ENCODE assay signal across 1 cellular context in the genomic region with DNA sequence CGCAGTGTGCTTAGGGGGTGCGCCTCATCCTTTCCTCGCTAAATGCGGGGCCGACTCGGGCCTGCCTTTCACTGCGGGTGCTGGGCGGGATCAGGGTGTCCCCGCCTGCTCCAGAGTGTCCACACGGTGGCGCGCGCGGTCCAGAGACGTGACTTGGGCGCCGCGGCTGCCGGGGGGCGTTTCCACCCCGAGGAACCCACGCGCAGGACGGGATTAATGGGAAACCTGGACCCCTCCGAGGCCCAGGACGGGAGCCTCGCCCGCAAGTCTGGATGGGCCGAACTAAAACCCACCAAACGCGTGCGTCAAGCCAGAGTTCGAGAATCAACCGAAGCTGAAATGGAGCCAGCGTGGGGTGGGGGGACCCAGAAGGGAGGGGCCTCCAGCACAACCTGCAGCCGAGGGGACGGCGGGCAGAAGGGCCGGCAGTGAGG.
TF ChIP-seq lines count a peak whose summit lies in the region.

No MANE protein-coding gene starts in this region.

TF ChIP-seq in HepG2, 621 proteins besides CTCF, POLR2A, EP300 and RAD21 (continued from another document):
- TF ChIP-seq, protein P1, sequence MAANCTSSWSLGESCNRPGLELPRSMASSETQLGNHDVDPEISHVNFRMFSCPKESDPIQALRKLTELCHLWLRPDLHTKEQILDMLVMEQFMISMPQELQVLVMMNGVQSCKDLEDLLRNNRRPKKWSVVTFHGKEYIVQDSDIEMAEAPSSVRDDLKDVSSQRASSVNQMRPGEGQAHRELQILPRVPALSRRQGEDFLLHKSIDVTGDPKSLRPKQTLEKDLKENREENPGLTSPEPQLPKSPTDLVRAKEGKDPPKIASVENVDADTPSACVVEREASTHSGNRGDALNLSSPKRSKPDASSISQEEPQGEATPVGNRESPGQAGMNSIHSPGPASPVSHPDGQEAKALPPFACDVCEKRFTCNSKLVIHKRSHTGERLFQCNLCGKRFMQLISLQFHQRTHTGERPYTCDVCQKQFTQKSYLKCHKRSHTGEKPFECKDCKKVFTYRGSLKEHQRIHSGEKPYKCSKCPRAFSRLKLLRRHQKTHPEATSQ (CRISPR knock-in tag; IDR thresholded peaks at IDR 0.05; ENCODE audit: borderline replicate concordance): peak; percentile 24; the same call in 1 of the 2 replicates
- TF ChIP-seq HOXA3 (CRISPR knock-in tag; IDR thresholded peaks at IDR 0.05) (peak; percentile 84), TMF1 (CRISPR knock-in tag; IDR thresholded peaks at IDR 0.05; ENCODE audit: low read depth) (peak; percentile 42; the same call in 1 of the 2 replicates), ZNF10 (CRISPR knock-in tag; IDR thresholded peaks at IDR 0.05; ENCODE audit: borderline replicate concordance, low read depth) (no peak), ZNF747 (CRISPR knock-in tag; IDR thresholded peaks at IDR 0.05; ENCODE audit: borderline replicate concordance) (peak; percentile 53; the same call in 1 of the 2 replicates), ASH2L (IDR thresholded peaks at IDR 0.05; ENCODE audit: insufficient read length, low read depth, low read length) (peak; percentile 63), SAP130 (CRISPR knock-in tag; IDR thresholded peaks at IDR 0.05; ENCODE audit: low read depth) (peak; percentile 70), FOXA1 (IDR thresholded peaks at IDR 0.05) (no peak), FOXA1 (CRISPR knock-in tag; IDR thresholded peaks at IDR 0.05) (0 out of 2 replicates have a peak, but pooled peaks have one; percentile 26), SOX6 (IDR thresholded peaks at IDR 0.05) (no peak), SOX6 (CRISPR knock-in tag; IDR thresholded peaks at IDR 0.05) (peak; percentile 58), ZNF24 (IDR thresholded peaks at IDR 0.05) (no peak), JUNB (CRISPR knock-in tag; IDR thresholded peaks at IDR 0.05; ENCODE audit: borderline replicate concordance) (no peak), NFE2L1 (CRISPR knock-in tag; IDR thresholded peaks at IDR 0.05; ENCODE audit: borderline replicate concordance) (0 out of 2 replicates have a peak, but pooled peaks have one; percentile 8), THAP11 (CRISPR knock-in tag; IDR thresholded peaks at IDR 0.05) (peak; percentile 75), FOXJ3 (CRISPR knock-in tag; IDR thresholded peaks at IDR 0.05; ENCODE audit: borderline replicate concordance) (0 out of 2 replicates have a peak, but pooled peaks have one; percentile 5), NKX3-1 (CRISPR knock-in tag; IDR thresholded peaks at IDR 0.05) (no peak), ZNF577 (CRISPR knock-in tag; IDR thresholded peaks at IDR 0.05; ENCODE audit: borderline replicate concordance, low read depth) (no peak), KAT7 (CRISPR knock-in tag; IDR thresholded peaks at IDR 0.05; ENCODE audit: borderline replicate concordance) (no peak), STAG1 (CRISPR knock-in tag; IDR thresholded peaks at IDR 0.05) (peak; percentile 99)
- TF ChIP-seq, protein P2, sequence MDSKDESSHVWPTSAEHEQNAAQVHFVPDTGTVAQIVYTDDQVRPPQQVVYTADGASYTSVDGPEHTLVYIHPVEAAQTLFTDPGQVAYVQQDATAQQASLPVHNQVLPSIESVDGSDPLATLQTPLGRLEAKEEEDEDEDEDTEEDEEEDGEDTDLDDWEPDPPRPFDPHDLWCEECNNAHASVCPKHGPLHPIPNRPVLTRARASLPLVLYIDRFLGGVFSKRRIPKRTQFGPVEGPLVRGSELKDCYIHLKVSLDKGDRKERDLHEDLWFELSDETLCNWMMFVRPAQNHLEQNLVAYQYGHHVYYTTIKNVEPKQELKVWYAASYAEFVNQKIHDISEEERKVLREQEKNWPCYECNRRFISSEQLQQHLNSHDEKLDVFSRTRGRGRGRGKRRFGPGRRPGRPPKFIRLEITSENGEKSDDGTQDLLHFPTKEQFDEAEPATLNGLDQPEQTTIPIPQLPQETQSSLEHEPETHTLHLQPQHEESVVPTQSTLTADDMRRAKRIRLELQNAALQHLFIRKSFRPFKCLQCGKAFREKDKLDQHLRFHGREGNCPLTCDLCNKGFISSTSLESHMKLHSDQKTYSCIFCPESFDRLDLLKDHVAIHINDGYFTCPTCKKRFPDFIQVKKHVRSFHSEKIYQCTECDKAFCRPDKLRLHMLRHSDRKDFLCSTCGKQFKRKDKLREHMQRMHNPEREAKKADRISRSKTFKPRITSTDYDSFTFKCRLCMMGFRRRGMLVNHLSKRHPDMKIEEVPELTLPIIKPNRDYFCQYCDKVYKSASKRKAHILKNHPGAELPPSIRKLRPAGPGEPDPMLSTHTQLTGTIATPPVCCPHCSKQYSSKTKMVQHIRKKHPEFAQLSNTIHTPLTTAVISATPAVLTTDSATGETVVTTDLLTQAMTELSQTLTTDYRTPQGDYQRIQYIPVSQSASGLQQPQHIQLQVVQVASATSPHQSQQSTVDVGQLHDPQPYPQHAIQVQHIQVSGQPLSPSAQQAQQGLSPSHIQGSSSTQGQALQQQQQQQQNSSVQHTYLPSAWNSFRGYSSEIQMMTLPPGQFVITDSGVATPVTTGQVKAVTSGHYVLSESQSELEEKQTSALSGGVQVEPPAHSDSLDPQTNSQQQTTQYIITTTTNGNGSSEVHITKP (CRISPR knock-in tag; IDR thresholded peaks at IDR 0.05; ENCODE audit: low read depth): peak; percentile 43; the same call in 1 of the 2 replicates
- TF ChIP-seq, protein P3, sequence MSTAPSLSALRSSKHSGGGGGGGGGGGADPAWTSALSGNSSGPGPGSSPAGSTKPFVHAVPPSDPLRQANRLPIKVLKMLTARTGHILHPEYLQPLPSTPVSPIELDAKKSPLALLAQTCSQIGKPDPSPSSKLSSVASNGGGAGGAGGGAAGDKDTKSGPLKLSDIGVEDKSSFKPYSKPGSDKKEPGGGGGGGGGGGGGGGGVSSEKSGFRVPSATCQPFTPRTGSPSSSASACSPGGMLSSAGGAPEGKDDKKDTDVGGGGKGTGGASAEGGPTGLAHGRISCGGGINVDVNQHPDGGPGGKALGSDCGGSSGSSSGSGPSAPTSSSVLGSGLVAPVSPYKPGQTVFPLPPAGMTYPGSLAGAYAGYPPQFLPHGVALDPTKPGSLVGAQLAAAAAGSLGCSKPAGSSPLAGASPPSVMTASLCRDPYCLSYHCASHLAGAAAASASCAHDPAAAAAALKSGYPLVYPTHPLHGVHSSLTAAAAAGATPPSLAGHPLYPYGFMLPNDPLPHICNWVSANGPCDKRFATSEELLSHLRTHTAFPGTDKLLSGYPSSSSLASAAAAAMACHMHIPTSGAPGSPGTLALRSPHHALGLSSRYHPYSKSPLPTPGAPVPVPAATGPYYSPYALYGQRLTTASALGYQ (CRISPR knock-in tag; IDR thresholded peaks at IDR 0.05): 0 out of 2 replicates have a peak, but pooled peaks have one; percentile 54
- TF ChIP-seq, protein P4, sequence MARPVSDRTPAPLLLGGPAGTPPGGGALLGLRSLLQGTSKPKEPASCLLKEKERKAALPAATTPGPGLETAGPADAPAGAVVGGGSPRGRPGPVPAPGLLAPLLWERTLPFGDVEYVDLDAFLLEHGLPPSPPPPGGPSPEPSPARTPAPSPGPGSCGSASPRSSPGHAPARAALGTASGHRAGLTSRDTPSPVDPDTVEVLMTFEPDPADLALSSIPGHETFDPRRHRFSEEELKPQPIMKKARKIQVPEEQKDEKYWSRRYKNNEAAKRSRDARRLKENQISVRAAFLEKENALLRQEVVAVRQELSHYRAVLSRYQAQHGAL (CRISPR knock-in tag; IDR thresholded peaks at IDR 0.05; ENCODE audit: not compliant biosample characterization): no peak
- TF ChIP-seq, protein P5, sequence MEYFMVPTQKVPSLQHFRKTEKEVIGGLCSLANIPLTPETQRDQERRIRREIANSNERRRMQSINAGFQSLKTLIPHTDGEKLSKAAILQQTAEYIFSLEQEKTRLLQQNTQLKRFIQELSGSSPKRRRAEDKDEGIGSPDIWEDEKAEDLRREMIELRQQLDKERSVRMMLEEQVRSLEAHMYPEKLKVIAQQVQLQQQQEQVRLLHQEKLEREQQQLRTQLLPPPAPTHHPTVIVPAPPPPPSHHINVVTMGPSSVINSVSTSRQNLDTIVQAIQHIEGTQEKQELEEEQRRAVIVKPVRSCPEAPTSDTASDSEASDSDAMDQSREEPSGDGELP (IDR thresholded peaks at IDR 0.05; ENCODE audit: borderline replicate concordance, low read depth): no peak
- TF ChIP-seq, protein P6, sequence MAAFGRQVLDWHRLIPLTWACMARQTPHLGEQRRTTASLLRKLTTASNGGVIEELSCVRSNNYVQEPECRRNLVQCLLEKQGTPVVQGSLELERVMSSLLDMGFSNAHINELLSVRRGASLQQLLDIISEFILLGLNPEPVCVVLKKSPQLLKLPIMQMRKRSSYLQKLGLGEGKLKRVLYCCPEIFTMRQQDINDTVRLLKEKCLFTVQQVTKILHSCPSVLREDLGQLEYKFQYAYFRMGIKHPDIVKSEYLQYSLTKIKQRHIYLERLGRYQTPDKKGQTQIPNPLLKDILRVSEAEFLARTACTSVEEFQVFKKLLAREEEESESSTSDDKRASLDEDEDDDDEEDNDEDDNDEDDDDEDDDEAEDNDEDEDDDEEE (CRISPR knock-in tag; IDR thresholded peaks at IDR 0.05): no peak
- TF ChIP-seq, protein P7, sequence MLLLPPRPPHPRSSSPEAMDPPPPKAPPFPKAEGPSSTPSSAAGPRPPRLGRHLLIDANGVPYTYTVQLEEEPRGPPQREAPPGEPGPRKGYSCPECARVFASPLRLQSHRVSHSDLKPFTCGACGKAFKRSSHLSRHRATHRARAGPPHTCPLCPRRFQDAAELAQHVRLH (CRISPR knock-in tag; IDR thresholded peaks at IDR 0.05; ENCODE audit: borderline replicate concordance, low read depth): no peak; the same call in 1 of the 2 replicates
- TF ChIP-seq, protein P8, sequence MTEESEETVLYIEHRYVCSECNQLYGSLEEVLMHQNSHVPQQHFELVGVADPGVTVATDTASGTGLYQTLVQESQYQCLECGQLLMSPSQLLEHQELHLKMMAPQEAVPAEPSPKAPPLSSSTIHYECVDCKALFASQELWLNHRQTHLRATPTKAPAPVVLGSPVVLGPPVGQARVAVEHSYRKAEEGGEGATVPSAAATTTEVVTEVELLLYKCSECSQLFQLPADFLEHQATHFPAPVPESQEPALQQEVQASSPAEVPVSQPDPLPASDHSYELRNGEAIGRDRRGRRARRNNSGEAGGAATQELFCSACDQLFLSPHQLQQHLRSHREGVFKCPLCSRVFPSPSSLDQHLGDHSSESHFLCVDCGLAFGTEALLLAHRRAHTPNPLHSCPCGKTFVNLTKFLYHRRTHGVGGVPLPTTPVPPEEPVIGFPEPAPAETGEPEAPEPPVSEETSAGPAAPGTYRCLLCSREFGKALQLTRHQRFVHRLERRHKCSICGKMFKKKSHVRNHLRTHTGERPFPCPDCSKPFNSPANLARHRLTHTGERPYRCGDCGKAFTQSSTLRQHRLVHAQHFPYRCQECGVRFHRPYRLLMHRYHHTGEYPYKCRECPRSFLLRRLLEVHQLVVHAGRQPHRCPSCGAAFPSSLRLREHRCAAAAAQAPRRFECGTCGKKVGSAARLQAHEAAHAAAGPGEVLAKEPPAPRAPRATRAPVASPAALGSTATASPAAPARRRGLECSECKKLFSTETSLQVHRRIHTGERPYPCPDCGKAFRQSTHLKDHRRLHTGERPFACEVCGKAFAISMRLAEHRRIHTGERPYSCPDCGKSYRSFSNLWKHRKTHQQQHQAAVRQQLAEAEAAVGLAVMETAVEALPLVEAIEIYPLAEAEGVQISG (CRISPR knock-in tag; IDR thresholded peaks at IDR 0.05): peak; percentile 51; the same call in 1 of the 2 replicates
- TF ChIP-seq, protein P9, sequence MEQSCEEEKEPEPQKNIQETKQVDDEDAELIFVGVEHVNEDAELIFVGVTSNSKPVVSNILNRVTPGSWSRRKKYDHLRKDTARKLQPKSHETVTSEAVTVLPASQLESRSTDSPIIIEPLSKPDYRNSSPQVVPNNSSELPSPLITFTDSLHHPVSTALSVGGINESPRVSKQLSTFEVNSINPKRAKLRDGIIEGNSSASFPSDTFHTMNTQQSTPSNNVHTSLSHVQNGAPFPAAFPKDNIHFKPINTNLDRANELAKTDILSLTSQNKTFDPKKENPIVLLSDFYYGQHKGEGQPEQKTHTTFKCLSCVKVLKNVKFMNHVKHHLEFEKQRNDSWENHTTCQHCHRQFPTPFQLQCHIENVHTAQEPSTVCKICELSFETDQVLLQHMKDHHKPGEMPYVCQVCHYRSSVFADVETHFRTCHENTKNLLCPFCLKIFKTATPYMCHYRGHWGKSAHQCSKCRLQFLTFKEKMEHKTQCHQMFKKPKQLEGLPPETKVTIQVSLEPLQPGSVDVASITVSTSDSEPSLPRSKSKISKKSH (CRISPR knock-in tag; IDR thresholded peaks at IDR 0.05; ENCODE audit: borderline replicate concordance): no peak
